2 cellular contexts compared by ENCODE assay signal in the genomic region with DNA sequence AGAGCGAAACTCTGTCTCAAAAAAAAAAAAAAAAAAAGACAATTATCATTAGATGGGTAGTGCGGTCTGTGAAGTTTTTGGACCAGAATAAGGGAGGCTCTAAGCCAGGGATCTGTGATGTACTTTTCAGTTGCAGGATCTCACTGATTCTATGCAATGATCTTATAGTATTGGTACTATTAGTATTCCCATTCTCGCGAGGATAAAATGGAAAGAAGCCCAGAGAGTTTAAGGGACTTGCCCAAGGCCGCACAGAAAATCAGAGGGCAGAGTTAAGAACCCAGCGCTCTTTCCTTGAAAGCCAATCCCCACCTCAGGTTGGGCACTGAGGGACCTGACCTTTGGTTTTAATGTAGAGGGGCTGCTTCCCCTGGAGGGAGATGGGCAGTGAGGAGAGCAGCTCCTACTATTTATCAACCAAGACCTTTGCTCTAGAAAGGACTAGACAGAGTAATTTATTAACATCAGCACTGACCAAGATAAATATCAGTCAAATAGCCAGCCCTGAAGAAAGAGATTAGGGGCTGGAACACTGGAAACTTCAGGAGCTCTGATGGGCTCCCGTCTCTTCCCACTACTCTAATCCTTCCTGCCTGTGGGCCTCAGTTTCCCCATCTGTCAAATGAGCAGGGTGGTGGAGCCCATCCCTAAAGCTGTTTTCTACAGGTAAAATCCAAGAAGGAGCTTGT.
TF ChIP-seq lines count a peak whose summit lies in the region.

No MANE protein-coding gene starts in this region.

TF ChIP-seq in A549, 52 proteins besides CTCF, POLR2A, EP300 and RAD21:
- TF ChIP-seq TP53 (CRISPR knock-in tag; IDR thresholded peaks at IDR 0.05) (no peak), FOSB (CRISPR knock-in tag; IDR thresholded peaks at IDR 0.05) (no peak)
- TF ChIP-seq, protein P1, sequence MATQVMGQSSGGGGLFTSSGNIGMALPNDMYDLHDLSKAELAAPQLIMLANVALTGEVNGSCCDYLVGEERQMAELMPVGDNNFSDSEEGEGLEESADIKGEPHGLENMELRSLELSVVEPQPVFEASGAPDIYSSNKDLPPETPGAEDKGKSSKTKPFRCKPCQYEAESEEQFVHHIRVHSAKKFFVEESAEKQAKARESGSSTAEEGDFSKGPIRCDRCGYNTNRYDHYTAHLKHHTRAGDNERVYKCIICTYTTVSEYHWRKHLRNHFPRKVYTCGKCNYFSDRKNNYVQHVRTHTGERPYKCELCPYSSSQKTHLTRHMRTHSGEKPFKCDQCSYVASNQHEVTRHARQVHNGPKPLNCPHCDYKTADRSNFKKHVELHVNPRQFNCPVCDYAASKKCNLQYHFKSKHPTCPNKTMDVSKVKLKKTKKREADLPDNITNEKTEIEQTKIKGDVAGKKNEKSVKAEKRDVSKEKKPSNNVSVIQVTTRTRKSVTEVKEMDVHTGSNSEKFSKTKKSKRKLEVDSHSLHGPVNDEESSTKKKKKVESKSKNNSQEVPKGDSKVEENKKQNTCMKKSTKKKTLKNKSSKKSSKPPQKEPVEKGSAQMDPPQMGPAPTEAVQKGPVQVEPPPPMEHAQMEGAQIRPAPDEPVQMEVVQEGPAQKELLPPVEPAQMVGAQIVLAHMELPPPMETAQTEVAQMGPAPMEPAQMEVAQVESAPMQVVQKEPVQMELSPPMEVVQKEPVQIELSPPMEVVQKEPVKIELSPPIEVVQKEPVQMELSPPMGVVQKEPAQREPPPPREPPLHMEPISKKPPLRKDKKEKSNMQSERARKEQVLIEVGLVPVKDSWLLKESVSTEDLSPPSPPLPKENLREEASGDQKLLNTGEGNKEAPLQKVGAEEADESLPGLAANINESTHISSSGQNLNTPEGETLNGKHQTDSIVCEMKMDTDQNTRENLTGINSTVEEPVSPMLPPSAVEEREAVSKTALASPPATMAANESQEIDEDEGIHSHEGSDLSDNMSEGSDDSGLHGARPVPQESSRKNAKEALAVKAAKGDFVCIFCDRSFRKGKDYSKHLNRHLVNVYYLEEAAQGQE (IDR thresholded peaks at IDR 0.05): peak; percentile 37; the same call in 1 of the 2 replicates

TF ChIP-seq in K562, 482 proteins besides CTCF, POLR2A, EP300 and RAD21:
- TF ChIP-seq ZNF133 (CRISPR knock-in tag; IDR thresholded peaks at IDR 0.05): no peak
- TF ChIP-seq, protein P2, sequence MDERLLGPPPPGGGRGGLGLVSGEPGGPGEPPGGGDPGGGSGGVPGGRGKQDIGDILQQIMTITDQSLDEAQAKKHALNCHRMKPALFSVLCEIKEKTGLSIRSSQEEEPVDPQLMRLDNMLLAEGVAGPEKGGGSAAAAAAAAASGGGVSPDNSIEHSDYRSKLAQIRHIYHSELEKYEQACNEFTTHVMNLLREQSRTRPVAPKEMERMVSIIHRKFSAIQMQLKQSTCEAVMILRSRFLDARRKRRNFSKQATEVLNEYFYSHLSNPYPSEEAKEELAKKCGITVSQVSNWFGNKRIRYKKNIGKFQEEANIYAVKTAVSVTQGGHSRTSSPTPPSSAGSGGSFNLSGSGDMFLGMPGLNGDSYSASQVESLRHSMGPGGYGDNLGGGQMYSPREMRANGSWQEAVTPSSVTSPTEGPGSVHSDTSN (CRISPR knock-in tag; IDR thresholded peaks at IDR 0.05; ENCODE audit: low read depth): no peak
- TF ChIP-seq, protein P2 (tag; conservative IDR thresholded peaks at IDR 0.05; ENCODE audit: low read depth): peak; percentile 43
